Comparison of ENCODE assay signal across 10 cellular contexts in genomic region chr9:79673614-79674013, GRCh38.
DNase-seq lines count a peak whose midpoint lies in the region; ATAC-seq, FAIRE-seq and TF ChIP-seq lines count a peak whose summit lies in the region.
"Had no signal": no experiment of that assay in that cellular context is flagged by ENCODE, and none has a peak within 500 bp of the region (broad histone marks: within the 10 kb centered on the region; RNA-seq: fewer than 3 reads in every experiment).

No MANE protein-coding gene starts in this region.

- peaks cover 30 to 40% of the 10 kb centered on the region in 2 donors for H3K4me1 Mint-ChIP-seq in stimulated activated naive B cell treated with anti-CD40 and anti-IgM and Interleukin-4, amounts not matched to agents 10 μg/mL and 1 μg/mL and 100 μg/mL, for 72 hours
- peaks cover 57% of the 10 kb centered on the region for H3K4me1 Mint-ChIP-seq in chondrocyte (ENCODE audit: low read depth)

- TF ChIP-seq CTCF in chondrocyte (IDR thresholded peaks at IDR 0.05) = no peak

- FAIRE-seq in HTR-8/SVneo (lab: Jason Lieb, UNC) = no peak

- no peak for DNase-seq in stimulated activated naive B cell treated with anti-CD40 and anti-IgM and Interleukin-4, amounts not matched to agents 10 μg/mL and 1 μg/mL and 100 μg/mL, for 72 hours
- no peak for DNase-seq in chondrocyte (ENCODE audit: low spot score)
- DNase-seq in HTR-8/SVneo (ENCODE audit: insufficient read length, low spot score) = no peak
- DNase-seq in retina = no peak
- DNase-seq: NCI-H1694; stimulated activated naive CD8-positive, alpha-beta T cell treated with anti-CD3 and anti-CD28 coated beads, Interleukin-15, Interleukin-2, amounts not matched to agents 100 U/mL and 50 U/mL, for 24 hours had no signal

- H3K27me3 Mint-ChIP-seq in stimulated activated naive B cell treated with anti-CD40 and anti-IgM and Interleukin-4, amounts not matched to agents 10 μg/mL and 1 μg/mL and 100 μg/mL, for 72 hours = no peaks in the 10 kb centered on the region
- H3K27me3 Mint-ChIP-seq in chondrocyte (ENCODE audit: low read depth) = no peaks in the 10 kb centered on the region

- ATAC-seq in GM19351 (IDR thresholded peaks at IDR 0.05; ENCODE audit: unreplicated experiment) (peak; percentile 87), HG02759 (IDR thresholded peaks at IDR 0.05; ENCODE audit: unreplicated experiment) (peak; percentile 84), HG03521 (IDR thresholded peaks at IDR 0.05; ENCODE audit: unreplicated experiment) (peak; percentile 67)
- ATAC-seq in stimulated activated naive B cell treated with anti-CD40 and anti-IgM and Interleukin-4, amounts not matched to agents 10 μg/mL and 1 μg/mL and 100 μg/mL, for 72 hours (replicated peaks) = no peak
- ATAC-seq: stimulated activated naive CD8-positive, alpha-beta T cell treated with anti-CD3 and anti-CD28 coated beads, Interleukin-15, Interleukin-2, amounts not matched to agents 100 U/mL and 50 U/mL, for 24 hours had no signal

- peak overlapping the region; percentile 80 for H3K27ac Mint-ChIP-seq in stimulated activated naive B cell treated with anti-CD40 and anti-IgM and Interleukin-4, amounts not matched to agents 10 μg/mL and 1 μg/mL and 100 μg/mL, for 72 hours
- no peak overlapping the region for H3K27ac Mint-ChIP-seq in chondrocyte (ENCODE audit: unreplicated experiment)

- H3K4me3 Mint-ChIP-seq in stimulated activated naive B cell treated with anti-CD40 and anti-IgM and Interleukin-4, amounts not matched to agents 10 μg/mL and 1 μg/mL and 100 μg/mL, for 72 hours = peak overlapping the region in 1 of 2 donors; percentile 44
- H3K4me3 Mint-ChIP-seq in chondrocyte (ENCODE audit: unreplicated experiment) = no peak overlapping the region
- H3K4me3 Mint-ChIP-seq: neural crest cell had no signal

- peaks cover 42 to 60% of the 10 kb centered on the region in 2 donors for H3K36me3 Mint-ChIP-seq in stimulated activated naive B cell treated with anti-CD40 and anti-IgM and Interleukin-4, amounts not matched to agents 10 μg/mL and 1 μg/mL and 100 μg/mL, for 72 hours
- H3K36me3 Mint-ChIP-seq in chondrocyte (ENCODE audit: low read depth) = peaks cover 11% of the 10 kb centered on the region

- H3K9me3 Mint-ChIP-seq in stimulated activated naive B cell treated with anti-CD40 and anti-IgM and Interleukin-4, amounts not matched to agents 10 μg/mL and 1 μg/mL and 100 μg/mL, for 72 hours = peaks cover 0 to 2% of the 10 kb centered on the region in 2 donors
- H3K9me3 Mint-ChIP-seq in chondrocyte (ENCODE audit: low read depth) = no peaks in the 10 kb centered on the region
- H3K9me3 Mint-ChIP-seq: neural crest cell had no signal

Comparison
In these comparisons a context has a peak if more than half of its experiments do, and no peak if none do; other contexts are left out.
1. ATAC-seq: peak in GM19351 (single experiment), HG02759 (single experiment) and HG03521 (single experiment); none in stimulated activated naive B cell treated with anti-CD40 and anti-IgM and Interleukin-4, amounts not matched to agents 10 μg/mL and 1 μg/mL and 100 μg/mL, for 72 hours (0 of 2).